1 cellular context compared by ENCODE assay signal in genomic region chr12:39627914-39628313, GRCh38.
TF ChIP-seq lines count a peak whose summit lies in the region.

No MANE protein-coding gene starts in this region.

TF ChIP-seq in GM12878, 131 proteins besides CTCF, POLR2A, EP300 and RAD21 (continued from another document):
- TF ChIP-seq ZBTB33 (IDR thresholded peaks at IDR 0.05) (no peak), BMI1 (IDR thresholded peaks at IDR 0.05; ENCODE audit: borderline replicate concordance) (no peak), ZNF217 (IDR thresholded peaks at IDR 0.05) (no peak), ZBED1 (IDR thresholded peaks at IDR 0.05; ENCODE audit: borderline replicate concordance) (no peak), RB1 (IDR thresholded peaks at IDR 0.05; ENCODE audit: borderline replicate concordance) (no peak), SKIL (IDR thresholded peaks at IDR 0.05; ENCODE audit: low read depth, poor library complexity, severe bottlenecking) (no peak), EGR1 (IDR thresholded peaks at IDR 0.05; ENCODE audit: borderline replicate concordance in 1 of 2, low read depth in 2 of 2, low read length in 2 of 2) (no peak), CUX1 (IDR thresholded peaks at IDR 0.05; ENCODE audit: insufficient replicate concordance, low read depth, low read length) (no peak)
